Comparison of ENCODE assay signal across 8 cellular contexts in the genomic region with DNA sequence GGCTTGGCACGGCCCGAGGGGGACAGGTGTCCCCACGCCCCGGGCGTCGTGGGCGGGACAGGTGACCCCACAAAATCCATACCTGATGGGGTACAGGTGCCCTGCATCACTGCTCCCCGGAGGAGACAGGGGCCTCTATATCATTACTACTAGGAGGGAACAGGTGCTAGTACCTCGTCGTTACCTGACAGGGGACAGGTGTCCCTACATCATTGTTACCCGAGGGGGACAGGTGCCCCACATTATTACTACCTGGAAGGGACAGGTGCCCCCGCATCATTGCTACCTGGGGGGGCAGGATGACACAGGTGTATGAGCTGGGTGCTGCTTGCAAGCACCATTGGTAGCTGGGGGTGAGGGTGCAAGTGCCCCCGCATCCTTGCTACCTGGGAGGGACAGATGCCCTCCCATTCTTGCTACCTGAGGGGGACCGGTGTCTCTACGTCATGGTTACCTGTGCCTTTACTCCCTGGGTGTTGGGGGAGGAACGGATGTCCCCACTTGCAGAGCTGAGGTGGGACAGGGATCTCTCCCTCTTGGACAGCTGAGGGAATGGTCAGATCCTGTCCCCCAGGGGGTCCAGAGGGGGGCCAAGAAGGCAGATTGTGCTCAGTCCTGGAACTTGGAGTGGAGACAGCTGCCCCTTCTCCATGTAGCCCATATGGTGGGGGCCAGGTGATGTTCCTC. TPM values are rescaled to one million over a fixed set of nuclear protein-coding genes. Genes with fewer than 3 reads are reported as not detected.
A peak's percentile ranks its signal among the peaks of the same experiment; 100 is the strongest.
DNase-seq lines count a peak whose midpoint lies in the region; ATAC-seq and TF ChIP-seq lines count a peak whose summit lies in the region.

No MANE protein-coding gene starts in this region.

- peak overlapping the region; percentile 39 to 80 (median 75) for H3K9ac ChIP-seq in skeletal muscle tissue (ENCODE audit: low read depth in 1 of 3, low read length in 3 of 3)

- POLR2A ChIA-PET in AG04449 (lab: Yijun Ruan, JAX) = no interaction called here

- no peaks in the 10 kb centered on the region for H3K4me1 ChIP-seq in RWPE2 (ENCODE audit: insufficient read depth, poor library complexity, severe bottlenecking)
- peaks cover 16% of the 10 kb centered on the region in 3 donors for H3K4me1 ChIP-seq in skeletal muscle tissue (ENCODE audit: control insufficient read depth in 3 of 3, insufficient read depth in 3 of 3, low read length in 3 of 3)

- CTCF ChIA-PET in AG04449 (lab: Yijun Ruan, JAX) = no interaction called here

- peak overlapping the region; percentile 80 for H3K4me3 ChIP-seq in AG04449 (ENCODE audit: low read depth, low read length)
- peak overlapping the region; percentile 59 for H3K4me3 ChIP-seq in RWPE2 (ENCODE audit: severe bottlenecking)
- peak overlapping the region; percentile 70 for H3K4me3 ChIP-seq in fibroblast of villous mesenchyme (ENCODE audit: low read depth, low read length)
- H3K4me3 ChIP-seq in skeletal muscle tissue (ENCODE audit: low read length in 3 of 3) = peak overlapping the region; percentile 72 to 90 (median 76)

- TF ChIP-seq CTCF in AG04449 (IDR thresholded peaks at IDR 0.05; ENCODE audit: insufficient read depth, low read length, missing control alignments) (no peak), RWPE2 (IDR thresholded peaks at IDR 0.05; ENCODE audit: poor library complexity, severe bottlenecking) (no peak), fibroblast of villous mesenchyme (IDR thresholded peaks at IDR 0.05; ENCODE audit: insufficient read depth, low read depth, low read length) (no peak)

- H3K36me3 ChIP-seq in RWPE2 (ENCODE audit: low read depth) = no peaks in the 10 kb centered on the region
- no peaks in the 10 kb centered on the region for H3K36me3 ChIP-seq in skeletal muscle tissue (ENCODE audit: control insufficient read depth in 3 of 3, insufficient read depth in 3 of 3, low read length in 3 of 3)

- H3K9me3 ChIP-seq in RWPE2 (ENCODE audit: severe bottlenecking) (no peaks in the 10 kb centered on the region), skeletal muscle tissue (ENCODE audit: control insufficient read depth in 3 of 3, low read length in 3 of 3) (no peaks in the 10 kb centered on the region)

- ATAC-seq in GM21390 (IDR thresholded peaks at IDR 0.05; ENCODE audit: unreplicated experiment) (peak; percentile 6), RWPE2 (ENCODE audit: low read depth) (no peak), HG03378 (IDR thresholded peaks at IDR 0.05; ENCODE audit: unreplicated experiment) (no peak)

- H3K27ac ChIP-seq in RWPE2 (ENCODE audit: poor library complexity, severe bottlenecking) (peak overlapping the region; percentile 45), skeletal muscle tissue (ENCODE audit: low read depth, low read length) (no peak overlapping the region)

- H3K27me3 ChIP-seq in RWPE2 (ENCODE audit: insufficient read depth, poor library complexity, severe bottlenecking) = no peaks in the 10 kb centered on the region
- H3K27me3 ChIP-seq in skeletal muscle tissue (ENCODE audit: control insufficient read depth in 3 of 3, insufficient read depth in 3 of 3, low read length in 3 of 3) = no peaks in the 10 kb centered on the region

- DNase-seq in AG04449 (ENCODE audit: low read depth, low spot score) = no peak
- no peak for DNase-seq in RWPE2 (ENCODE audit: low spot score)
- DNase-seq in fibroblast of villous mesenchyme (ENCODE audit: low read depth) = no peak
- no peak for DNase-seq in midbrain (lab: John Stamatoyannopoulos, UW)
- DNase-seq in activated gamma-delta T cell (lab: John Stamatoyannopoulos, UW) = no peak

RNA-seq across cellular contexts. Expression of gene CRTC1, which starts 0.6 kb away (rescaled TPM):
- total RNA-seq in fibroblast of villous mesenchyme (2.2 and 2.3 TPM in 2 replicates), skeletal muscle tissue (3.1 TPM)

RNA-seq across cellular contexts. Expression of gene KLHL26, which starts 47.3 kb away (rescaled TPM):
- total RNA-seq in fibroblast of villous mesenchyme (2.6 and 3.5 TPM in 2 replicates), skeletal muscle tissue (2.1 TPM)
